17 cellular contexts compared by ENCODE assay signal in genomic region chr2:121949271-121949670, GRCh38.
"Had no signal": no experiment of that assay in that cellular context is flagged by ENCODE, and none has a peak within 500 bp of the region (broad histone marks: within the 10 kb centered on the region; RNA-seq: fewer than 3 reads in every experiment).

No MANE protein-coding gene starts in this region.

- H3K9me3 ChIP-seq: breast epithelium, neutrophil, tibial artery, vagina had no signal

- DNase-seq: activated CD4-positive, alpha-beta T cell treated with anti-CD3 and anti-CD28 coated beads, Interleukin-2, amount 50 U/mL, for 48 hours; activated CD4-positive, CD25-positive, alpha-beta regulatory T cell treated with anti-CD3 and anti-CD28 coated beads, Interleukin-2, amount 50 U/mL, for 72 hours; activated gamma-delta T cell treated with Interleukin-2 at 50 U/mL for 16 hours; activated T-cell treated with anti-CD3 and anti-CD28 coated beads, Interleukin-2, amount 50 U/mL, for 72 hours; aorta; dorsolateral prefrontal cortex; hypothalamus; midbrain; naive thymus-derived CD4-positive, alpha-beta T cell; posterior cingulate gyrus; stimulated activated CD4-positive, alpha-beta T cell treated with anti-CD3 and anti-CD28 coated beads, Interleukin-4, amount 100 ng/mL, for 4 hours; tibial artery had no signal

- H3K4me3 ChIP-seq: breast epithelium, dorsolateral prefrontal cortex, lung, skin epidermis, tibial artery, vagina had no signal

- H3K27ac ChIP-seq: breast epithelium, dorsolateral prefrontal cortex, neutrophil, skin epidermis, tibial artery, vagina had no signal

- H3K4me1 ChIP-seq: vagina had no signal

- H3K36me3 ChIP-seq: breast epithelium, neutrophil, tibial artery, vagina had no signal

- H3K27me3 ChIP-seq: breast epithelium, dorsolateral prefrontal cortex, neutrophil, vagina had no signal
